In the genomic region with DNA sequence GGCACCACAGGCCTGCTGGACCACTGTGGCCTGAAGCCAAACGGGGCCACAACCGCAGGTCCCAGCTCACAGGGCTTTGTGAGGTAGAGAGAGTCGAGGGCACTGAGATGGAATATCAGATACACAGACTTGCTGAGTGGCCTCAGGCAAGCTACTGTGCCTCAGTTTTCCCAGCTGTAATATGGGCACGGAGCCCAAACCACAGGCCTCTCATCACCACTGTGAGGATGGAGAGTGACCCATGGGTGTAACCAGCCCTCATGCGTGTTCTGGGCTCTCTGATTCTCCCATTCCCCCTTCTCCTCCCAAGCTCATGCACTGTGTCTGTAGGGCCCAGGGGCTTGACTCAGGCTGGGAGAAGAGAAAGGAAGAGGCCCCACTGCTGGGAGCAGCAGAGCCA, we compare ENCODE assay signal across 20 cellular contexts. TPM values are rescaled to one million over a fixed set of nuclear protein-coding genes. Genes with fewer than 3 reads are reported as not detected.
DNase-seq lines count a peak whose midpoint lies in the region; ATAC-seq, FAIRE-seq and TF ChIP-seq lines count a peak whose summit lies in the region.
"Had no signal": no experiment of that assay in that cellular context is flagged by ENCODE, and none has a peak within 500 bp of the region (broad histone marks: within the 10 kb centered on the region; RNA-seq: fewer than 3 reads in every experiment).

No MANE protein-coding gene starts in this region.

- no peaks in the 10 kb centered on the region for H3K9me3 ChIP-seq in kidney (ENCODE audit: control insufficient read depth in 1 of 2, low read length in 2 of 2)
- H3K9me3 ChIP-seq: BE2C had no signal

- peaks cover 0 to 5% of the 10 kb centered on the region in 2 donors for H3K4me1 ChIP-seq in kidney (ENCODE audit: control insufficient read depth in 1 of 2, insufficient read depth in 1 of 2, low read depth in 1 of 2, low read length in 2 of 2)
- H3K4me1 ChIP-seq: BE2C had no signal

- no peak overlapping the region for H3K27ac ChIP-seq in kidney (ENCODE audit: low read depth in 2 of 2, low read length in 2 of 2)

- no peak for DNase-seq in activated naive CD8-positive, alpha-beta T cell treated with anti-CD3 and anti-CD28 coated beads, Interleukin-2, amount 10 ng/mL, durations not matched to agents 7 days and 5 days
- no peak for DNase-seq in activated naive CD8-positive, alpha-beta T cell treated with anti-CD3 and anti-CD28 coated beads, Interleukin-2, amount 50 U/mL, for 24 hours
- DNase-seq in kidney: peak; percentile 35
- no peak for DNase-seq in CD14-positive monocyte (ENCODE audit: low spot score)
- DNase-seq in cerebellar cortex (ENCODE audit: low spot score): no peak
- no peak for DNase-seq in anterior cingulate cortex (lab: John Stamatoyannopoulos, UW)
- DNase-seq: BE2C; Calu3; CD8-positive, alpha-beta T cell; DMS53; EL; NCI-H1417; NCI-H187; NCI-H226; NCI-H524 treated with DMSO at 0.1 percent for 48 hours; RPMI8226; SHP77 treated with DMSO at 0.1 percent for 48 hours had no signal

- intact Hi-C loops in kidney (cut with DNase I) (no loop called here), CD14-positive monocyte (cut with micrococcal nuclease) (loop anchor here (5.0 to 10.0 kb wide), 2 partner anchors 38 to 215 kb away; partner anchors contain the start of genes KMT5B (in 1 of the 2) and TCIRG1 (in 1 of the 2))

- H3K9ac ChIP-seq in kidney (ENCODE audit: low read length in 2 of 2): no peak overlapping the region

- no peak for ATAC-seq in activated naive CD8-positive, alpha-beta T cell treated with anti-CD3 and anti-CD28 coated beads, Interleukin-2, amount 10 ng/mL, durations not matched to agents 7 days and 5 days (ENCODE audit: low read depth)
- no peak for ATAC-seq in activated naive CD8-positive, alpha-beta T cell treated with anti-CD3 and anti-CD28 coated beads, Interleukin-2, amount 50 U/mL, for 24 hours
- no peak for ATAC-seq in GM19035 (IDR thresholded peaks at IDR 0.05; ENCODE audit: unreplicated experiment)
- ATAC-seq: CD8-positive, alpha-beta T cell; GM23338 had no signal

- FAIRE-seq in kidney (lab: Jason Lieb, UNC): no peak

- POLR2A ChIA-PET in activated naive CD8-positive, alpha-beta T cell treated with anti-CD3 and anti-CD28 coated beads, Interleukin-2, amount 10 ng/mL, durations not matched to agents 7 days and 5 days (lab: Charles Lee): no interaction called here

- H3K9me3 Mint-ChIP-seq in activated naive CD8-positive, alpha-beta T cell treated with anti-CD3 and anti-CD28 coated beads, Interleukin-2, amount 10 ng/mL, durations not matched to agents 7 days and 5 days: no peaks in the 10 kb centered on the region
- H3K9me3 Mint-ChIP-seq in activated naive CD8-positive, alpha-beta T cell treated with anti-CD3 and anti-CD28 coated beads, Interleukin-2, amount 50 U/mL, for 24 hours: no peaks in the 10 kb centered on the region
- no peaks in the 10 kb centered on the region for H3K9me3 Mint-ChIP-seq in IgD-negative memory B cell
- peaks cover 0 to 3% (median 0%) of the 10 kb centered on the region in 7 donors for H3K9me3 Mint-ChIP-seq in CD14-positive monocyte
- H3K9me3 Mint-ChIP-seq: CD8-positive, alpha-beta T cell; GM23338 had no signal

- peaks cover 23% of the 10 kb centered on the region for H3K36me3 Mint-ChIP-seq in activated naive CD8-positive, alpha-beta T cell treated with anti-CD3 and anti-CD28 coated beads, Interleukin-2, amount 10 ng/mL, durations not matched to agents 7 days and 5 days
- H3K36me3 Mint-ChIP-seq in activated naive CD8-positive, alpha-beta T cell treated with anti-CD3 and anti-CD28 coated beads, Interleukin-2, amount 50 U/mL, for 24 hours (ENCODE audit: low read depth): peaks cover 4% of the 10 kb centered on the region
- H3K36me3 Mint-ChIP-seq in IgD-negative memory B cell (peaks cover 1% of the 10 kb centered on the region), CD14-positive monocyte (peaks cover 34 to 62% of the 10 kb centered on the region in 2 donors)

- no peak overlapping the region for H3K4me3 Mint-ChIP-seq in activated naive CD8-positive, alpha-beta T cell treated with anti-CD3 and anti-CD28 coated beads, Interleukin-2, amount 10 ng/mL, durations not matched to agents 7 days and 5 days
- no peak overlapping the region for H3K4me3 Mint-ChIP-seq in activated naive CD8-positive, alpha-beta T cell treated with anti-CD3 and anti-CD28 coated beads, Interleukin-2, amount 50 U/mL, for 24 hours
- H3K4me3 Mint-ChIP-seq in IgD-negative memory B cell (peak overlapping the region in 1 of 4 donors; percentile 51), CD14-positive monocyte (no peak overlapping the region)
- H3K4me3 Mint-ChIP-seq: CD8-positive, alpha-beta T cell; GM23338 had no signal

- no peaks in the 10 kb centered on the region for H3K27me3 Mint-ChIP-seq in activated naive CD8-positive, alpha-beta T cell treated with anti-CD3 and anti-CD28 coated beads, Interleukin-2, amount 10 ng/mL, durations not matched to agents 7 days and 5 days
- H3K27me3 Mint-ChIP-seq in activated naive CD8-positive, alpha-beta T cell treated with anti-CD3 and anti-CD28 coated beads, Interleukin-2, amount 50 U/mL, for 24 hours: no peaks in the 10 kb centered on the region
- H3K27me3 Mint-ChIP-seq in IgD-negative memory B cell: peaks cover 1% of the 10 kb centered on the region
- H3K27me3 Mint-ChIP-seq in CD14-positive monocyte (ENCODE audit: low read depth in 3 of 3): no peaks in the 10 kb centered on the region

- H3K4me3 ChIP-seq in kidney (ENCODE audit: low read length in 2 of 2): no peak overlapping the region
- H3K4me3 ChIP-seq: GM23338 had no signal

- peak overlapping the region; percentile 8 for H3K27ac Mint-ChIP-seq in activated naive CD8-positive, alpha-beta T cell treated with anti-CD3 and anti-CD28 coated beads, Interleukin-2, amount 10 ng/mL, durations not matched to agents 7 days and 5 days
- H3K27ac Mint-ChIP-seq in activated naive CD8-positive, alpha-beta T cell treated with anti-CD3 and anti-CD28 coated beads, Interleukin-2, amount 50 U/mL, for 24 hours: no peak overlapping the region
- H3K27ac Mint-ChIP-seq in IgD-negative memory B cell (peak overlapping the region in 2 of 3 donors; percentile 47 to 85), CD14-positive monocyte (peak overlapping the region in 1 of 7 donors; percentile 41)
- H3K27ac Mint-ChIP-seq: CD8-positive, alpha-beta T cell; GM23338 had no signal

- peaks cover 41% of the 10 kb centered on the region for H3K4me1 Mint-ChIP-seq in activated naive CD8-positive, alpha-beta T cell treated with anti-CD3 and anti-CD28 coated beads, Interleukin-2, amount 10 ng/mL, durations not matched to agents 7 days and 5 days
- H3K4me1 Mint-ChIP-seq in activated naive CD8-positive, alpha-beta T cell treated with anti-CD3 and anti-CD28 coated beads, Interleukin-2, amount 50 U/mL, for 24 hours: peaks cover 34% of the 10 kb centered on the region
- peaks cover 20 to 36% (median 25%) of the 10 kb centered on the region in 3 donors for H3K4me1 Mint-ChIP-seq in IgD-negative memory B cell
- peaks cover 60% of the 10 kb centered on the region for H3K4me1 Mint-ChIP-seq in CD14-positive monocyte

- no peaks in the 10 kb centered on the region for H3K36me3 ChIP-seq in kidney (ENCODE audit: control insufficient read depth in 1 of 2, insufficient read depth in 2 of 2, low read length in 2 of 2)
- H3K36me3 ChIP-seq: BE2C had no signal

- TF ChIP-seq CTCF in kidney (IDR thresholded peaks at IDR 0.05; ENCODE audit: borderline replicate concordance, extremely low read depth, insufficient read depth): no peak
- TF ChIP-seq CTCF in CD14-positive monocyte (IDR thresholded peaks at IDR 0.05): no peak

RNA-seq across cellular contexts. Expression of gene UNC93B1, which starts 4.2 kb away (rescaled TPM):
- total RNA-seq in activated naive CD8-positive, alpha-beta T cell treated with anti-CD3 and anti-CD28 coated beads, Interleukin-2, amount 10 ng/mL, durations not matched to agents 7 days and 5 days: 10 to 100 TPM; 35.1 to 42.6 TPM
- polyA plus RNA-seq in IgD-negative memory B cell: 140 TPM
- total RNA-seq in kidney: 67.9 TPM
- polyA plus RNA-seq in kidney (ENCODE audit: insufficient read depth, low read depth, low replicate concordance): 21.3 TPM
- 100 to 1,000 TPM; 185 to 220 TPM for polyA plus RNA-seq in CD14-positive monocyte

RNA-seq across cellular contexts. Expression of gene ALDH3B1, which starts 10.4 kb away (rescaled TPM):
- under 1 TPM; 0.45 to 0.61 TPM for total RNA-seq in activated naive CD8-positive, alpha-beta T cell treated with anti-CD3 and anti-CD28 coated beads, Interleukin-2, amount 10 ng/mL, durations not matched to agents 7 days and 5 days
- polyA plus RNA-seq in IgD-negative memory B cell: 0.36 TPM
- total RNA-seq in kidney: 42.7 TPM
- 20.9 TPM for polyA plus RNA-seq in kidney (ENCODE audit: insufficient read depth, low read depth, low replicate concordance)
- polyA plus RNA-seq in CD14-positive monocyte: 10 to 100 TPM; 79.8 to 86.7 TPM
- total RNA-seq: CD8-positive, alpha-beta T cell; GM23338 had no signal

RNA-seq across cellular contexts. Expression of gene NDUFS8, which starts 30.8 kb away (rescaled TPM):
- total RNA-seq in activated naive CD8-positive, alpha-beta T cell treated with anti-CD3 and anti-CD28 coated beads, Interleukin-2, amount 10 ng/mL, durations not matched to agents 7 days and 5 days: 100 to 1,000 TPM; 117 to 128 TPM
- polyA plus RNA-seq in IgD-negative memory B cell (146 TPM), kidney (ENCODE audit: insufficient read depth, low read depth, low replicate concordance) (472 TPM), CD14-positive monocyte (100 to 1,000 TPM; 114 to 141 TPM)
- 144 TPM for total RNA-seq in kidney

RNA-seq across cellular contexts. Expression of gene TCIRG1, which starts 39.1 kb away (rescaled TPM):
- 100 to 1,000 TPM; 297 to 308 TPM for total RNA-seq in activated naive CD8-positive, alpha-beta T cell treated with anti-CD3 and anti-CD28 coated beads, Interleukin-2, amount 10 ng/mL, durations not matched to agents 7 days and 5 days
- polyA plus RNA-seq in IgD-negative memory B cell (46.0 TPM), kidney (ENCODE audit: insufficient read depth, low read depth, low replicate concordance) (36.3 TPM), CD14-positive monocyte (100 to 1,000 TPM; 197 to 225 TPM)
- total RNA-seq in kidney: 97.1 TPM

Comparison
In these comparisons a context has a peak if more than half of its experiments do, and no peak if none do; other contexts are left out.
1. RNA of gene ALDH3B1, which starts 10.4 kb away (polyA plus RNA-seq): 79.8 to 86.7 TPM in CD14-positive monocyte and 20.9 TPM in kidney (single experiment); 0.36 TPM in IgD-negative memory B cell (single experiment); every median in the first group is over 10 times any median in the second.